In the genomic region with DNA sequence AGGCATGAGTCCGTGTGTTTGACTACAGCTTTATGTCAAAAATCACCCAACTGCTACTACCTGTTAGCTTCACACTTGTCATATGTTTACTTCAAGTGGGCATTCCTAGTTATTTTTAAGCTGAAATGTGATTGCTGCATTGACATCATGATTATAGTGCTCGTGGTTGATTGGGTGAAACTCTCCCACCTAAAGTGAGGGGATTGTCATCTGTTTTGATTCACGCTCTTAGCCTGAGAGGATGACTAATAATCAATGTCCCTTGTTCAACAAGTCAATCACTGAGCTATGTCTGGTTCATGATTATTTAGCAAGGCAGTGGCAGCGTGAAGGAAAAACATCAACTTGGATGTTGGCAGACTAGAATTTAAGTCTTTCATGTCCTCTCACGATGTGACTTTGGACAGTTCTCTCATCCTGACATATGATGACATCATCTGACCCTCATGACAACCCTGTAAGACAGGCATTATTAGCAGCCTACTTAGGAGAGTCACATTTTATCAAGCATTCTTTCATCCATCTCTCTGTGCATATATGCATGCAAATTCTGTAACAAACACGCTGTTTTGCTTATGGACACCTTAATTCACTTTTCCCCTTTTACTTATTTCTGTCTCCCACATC, we compare ENCODE assay signal across 1 cellular context.
A peak's percentile ranks its signal among the peaks of the same experiment; 100 is the strongest.
TF ChIP-seq lines count a peak whose summit lies in the region.

No MANE protein-coding gene starts in this region.

TF ChIP-seq in HEK293, 187 proteins besides CTCF, POLR2A, EP300 and RAD21 (continued from another document):
- TF ChIP-seq, protein P1, sequence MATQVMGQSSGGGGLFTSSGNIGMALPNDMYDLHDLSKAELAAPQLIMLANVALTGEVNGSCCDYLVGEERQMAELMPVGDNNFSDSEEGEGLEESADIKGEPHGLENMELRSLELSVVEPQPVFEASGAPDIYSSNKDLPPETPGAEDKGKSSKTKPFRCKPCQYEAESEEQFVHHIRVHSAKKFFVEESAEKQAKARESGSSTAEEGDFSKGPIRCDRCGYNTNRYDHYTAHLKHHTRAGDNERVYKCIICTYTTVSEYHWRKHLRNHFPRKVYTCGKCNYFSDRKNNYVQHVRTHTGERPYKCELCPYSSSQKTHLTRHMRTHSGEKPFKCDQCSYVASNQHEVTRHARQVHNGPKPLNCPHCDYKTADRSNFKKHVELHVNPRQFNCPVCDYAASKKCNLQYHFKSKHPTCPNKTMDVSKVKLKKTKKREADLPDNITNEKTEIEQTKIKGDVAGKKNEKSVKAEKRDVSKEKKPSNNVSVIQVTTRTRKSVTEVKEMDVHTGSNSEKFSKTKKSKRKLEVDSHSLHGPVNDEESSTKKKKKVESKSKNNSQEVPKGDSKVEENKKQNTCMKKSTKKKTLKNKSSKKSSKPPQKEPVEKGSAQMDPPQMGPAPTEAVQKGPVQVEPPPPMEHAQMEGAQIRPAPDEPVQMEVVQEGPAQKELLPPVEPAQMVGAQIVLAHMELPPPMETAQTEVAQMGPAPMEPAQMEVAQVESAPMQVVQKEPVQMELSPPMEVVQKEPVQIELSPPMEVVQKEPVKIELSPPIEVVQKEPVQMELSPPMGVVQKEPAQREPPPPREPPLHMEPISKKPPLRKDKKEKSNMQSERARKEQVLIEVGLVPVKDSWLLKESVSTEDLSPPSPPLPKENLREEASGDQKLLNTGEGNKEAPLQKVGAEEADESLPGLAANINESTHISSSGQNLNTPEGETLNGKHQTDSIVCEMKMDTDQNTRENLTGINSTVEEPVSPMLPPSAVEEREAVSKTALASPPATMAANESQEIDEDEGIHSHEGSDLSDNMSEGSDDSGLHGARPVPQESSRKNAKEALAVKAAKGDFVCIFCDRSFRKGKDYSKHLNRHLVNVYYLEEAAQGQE (tag by site-specific recombination; IDR thresholded peaks at IDR 0.05) = no peak
- TF ChIP-seq, protein P2, sequence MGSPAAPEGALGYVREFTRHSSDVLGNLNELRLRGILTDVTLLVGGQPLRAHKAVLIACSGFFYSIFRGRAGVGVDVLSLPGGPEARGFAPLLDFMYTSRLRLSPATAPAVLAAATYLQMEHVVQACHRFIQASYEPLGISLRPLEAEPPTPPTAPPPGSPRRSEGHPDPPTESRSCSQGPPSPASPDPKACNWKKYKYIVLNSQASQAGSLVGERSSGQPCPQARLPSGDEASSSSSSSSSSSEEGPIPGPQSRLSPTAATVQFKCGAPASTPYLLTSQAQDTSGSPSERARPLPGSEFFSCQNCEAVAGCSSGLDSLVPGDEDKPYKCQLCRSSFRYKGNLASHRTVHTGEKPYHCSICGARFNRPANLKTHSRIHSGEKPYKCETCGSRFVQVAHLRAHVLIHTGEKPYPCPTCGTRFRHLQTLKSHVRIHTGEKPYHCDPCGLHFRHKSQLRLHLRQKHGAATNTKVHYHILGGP (tag by site-specific recombination; IDR thresholded peaks at IDR 0.05) = no peak
- TF ChIP-seq KLF16 (tag by site-specific recombination; IDR thresholded peaks at IDR 0.05) (no peak), EGR2 (tag by site-specific recombination; IDR thresholded peaks at IDR 0.05; ENCODE audit: low read depth) (no peak), PRDM1 (tag by site-specific recombination; IDR thresholded peaks at IDR 0.05) (0 out of 2 replicates have a peak, but pooled peaks have one; percentile 17), ZNF335 (tag by site-specific recombination; conservative IDR thresholded peaks at IDR 0.05) (peak; percentile 40), ZNF585B (tag by site-specific recombination; IDR thresholded peaks at IDR 0.05) (no peak), ZNF521 (tag by site-specific recombination; IDR thresholded peaks at IDR 0.05) (no peak), ZNF670 (tag by site-specific recombination; IDR thresholded peaks at IDR 0.05; ENCODE audit: low read depth) (no peak), ZBTB7A (tag by site-specific recombination; IDR thresholded peaks at IDR 0.05; ENCODE audit: low read depth) (no peak), ZNF112 (tag by site-specific recombination; IDR thresholded peaks at IDR 0.05) (no peak), HOXD13 (CRISPR knock-in tag; IDR thresholded peaks at IDR 0.05; ENCODE audit: borderline replicate concordance) (no peak), ZNF341 (tag by site-specific recombination; IDR thresholded peaks at IDR 0.05; ENCODE audit: low read depth) (no peak), GFI1B (tag by site-specific recombination; IDR thresholded peaks at IDR 0.05) (no peak), SCRT2 (tag by site-specific recombination; IDR thresholded peaks at IDR 0.05) (peak; percentile 30; the same call in 1 of the 2 replicates), ZNF549 (tag by site-specific recombination; IDR thresholded peaks at IDR 0.05) (no peak), ZNF558 (tag by site-specific recombination; IDR thresholded peaks at IDR 0.05) (no peak), ZNF132 (tag by site-specific recombination; IDR thresholded peaks at IDR 0.05; ENCODE audit: borderline replicate concordance) (no peak)
- TF ChIP-seq, protein P3, sequence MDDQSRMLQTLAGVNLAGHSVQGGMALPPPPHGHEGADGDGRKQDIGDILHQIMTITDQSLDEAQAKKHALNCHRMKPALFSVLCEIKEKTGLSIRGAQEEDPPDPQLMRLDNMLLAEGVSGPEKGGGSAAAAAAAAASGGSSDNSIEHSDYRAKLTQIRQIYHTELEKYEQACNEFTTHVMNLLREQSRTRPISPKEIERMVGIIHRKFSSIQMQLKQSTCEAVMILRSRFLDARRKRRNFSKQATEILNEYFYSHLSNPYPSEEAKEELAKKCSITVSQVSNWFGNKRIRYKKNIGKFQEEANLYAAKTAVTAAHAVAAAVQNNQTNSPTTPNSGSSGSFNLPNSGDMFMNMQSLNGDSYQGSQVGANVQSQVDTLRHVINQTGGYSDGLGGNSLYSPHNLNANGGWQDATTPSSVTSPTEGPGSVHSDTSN (CRISPR knock-in tag; IDR thresholded peaks at IDR 0.05) = no peak
- TF ChIP-seq, protein P4, sequence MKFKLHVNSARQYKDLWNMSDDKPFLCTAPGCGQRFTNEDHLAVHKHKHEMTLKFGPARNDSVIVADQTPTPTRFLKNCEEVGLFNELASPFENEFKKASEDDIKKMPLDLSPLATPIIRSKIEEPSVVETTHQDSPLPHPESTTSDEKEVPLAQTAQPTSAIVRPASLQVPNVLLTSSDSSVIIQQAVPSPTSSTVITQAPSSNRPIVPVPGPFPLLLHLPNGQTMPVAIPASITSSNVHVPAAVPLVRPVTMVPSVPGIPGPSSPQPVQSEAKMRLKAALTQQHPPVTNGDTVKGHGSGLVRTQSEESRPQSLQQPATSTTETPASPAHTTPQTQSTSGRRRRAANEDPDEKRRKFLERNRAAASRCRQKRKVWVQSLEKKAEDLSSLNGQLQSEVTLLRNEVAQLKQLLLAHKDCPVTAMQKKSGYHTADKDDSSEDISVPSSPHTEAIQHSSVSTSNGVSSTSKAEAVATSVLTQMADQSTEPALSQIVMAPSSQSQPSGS (tag by site-specific recombination; IDR thresholded peaks at IDR 0.05; ENCODE audit: low read depth) = peak; percentile 79
- TF ChIP-seq, protein P5, sequence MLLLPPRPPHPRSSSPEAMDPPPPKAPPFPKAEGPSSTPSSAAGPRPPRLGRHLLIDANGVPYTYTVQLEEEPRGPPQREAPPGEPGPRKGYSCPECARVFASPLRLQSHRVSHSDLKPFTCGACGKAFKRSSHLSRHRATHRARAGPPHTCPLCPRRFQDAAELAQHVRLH (tag by site-specific recombination; IDR thresholded peaks at IDR 0.05) = no peak
- TF ChIP-seq, protein P6, sequence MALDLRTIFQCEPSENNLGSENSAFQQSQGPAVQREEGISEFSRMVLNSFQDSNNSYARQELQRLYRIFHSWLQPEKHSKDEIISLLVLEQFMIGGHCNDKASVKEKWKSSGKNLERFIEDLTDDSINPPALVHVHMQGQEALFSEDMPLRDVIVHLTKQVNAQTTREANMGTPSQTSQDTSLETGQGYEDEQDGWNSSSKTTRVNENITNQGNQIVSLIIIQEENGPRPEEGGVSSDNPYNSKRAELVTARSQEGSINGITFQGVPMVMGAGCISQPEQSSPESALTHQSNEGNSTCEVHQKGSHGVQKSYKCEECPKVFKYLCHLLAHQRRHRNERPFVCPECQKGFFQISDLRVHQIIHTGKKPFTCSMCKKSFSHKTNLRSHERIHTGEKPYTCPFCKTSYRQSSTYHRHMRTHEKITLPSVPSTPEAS (tag by site-specific recombination; IDR thresholded peaks at IDR 0.05) = no peak
TF ChIP-seq in HEK293: peak in this region for 4.
